Comparison of ENCODE assay signal across 17 cellular contexts in genomic region chr12:6221146-6221545, GRCh38. TPM values are rescaled to one million over a fixed set of nuclear protein-coding genes. Genes with fewer than 3 reads are reported as not detected.
DNase-seq lines count a peak whose midpoint lies in the region; ATAC-seq, FAIRE-seq and TF ChIP-seq lines count a peak whose summit lies in the region.
"Had no signal": no experiment of that assay in that cellular context is flagged by ENCODE, and none has a peak within 500 bp of the region (broad histone marks: within the 10 kb centered on the region; RNA-seq: fewer than 3 reads in every experiment).

No MANE protein-coding gene starts in this region.

- H3K27ac Mint-ChIP-seq in naive thymus-derived CD8-positive, alpha-beta T cell: no peak overlapping the region
- H3K27ac Mint-ChIP-seq: natural killer cell treated with Interleukin-12 subunit alpha and Interleukin-12 subunit beta and Interleukin-15 and Interleukin-18, amount 100 ng/mL, for 72 hours; progenitor cell of endocrine pancreas; stimulated activated effector memory CD8-positive, alpha-beta T cell treated with anti-CD3 and anti-CD28 coated beads, Interleukin-12 subunit alpha, Interleukin-12 subunit beta, amount 100 ng/mL, for 72 hours had no signal

- DNase-seq in PC-9 (no peak), H1 (ENCODE audit: low read depth in 1 of 2, low spot score in 2 of 2) (no peak), testis (no peak), LoVo (ENCODE audit: low spot score) (no peak), NCI-H82 treated with DMSO at 0.1 percent for 48 hours (lab: John Stamatoyannopoulos, UW; ENCODE audit: unreplicated experiment) (no peak)
- no peak for DNase-seq in naive thymus-derived CD8-positive, alpha-beta T cell
- DNase-seq: activated CD4-positive, alpha-beta T cell treated with anti-CD3 and anti-CD28 coated beads, Interleukin-2, amount 50 U/mL, for 1 hour; activated naive CD4-positive, alpha-beta T cell; foreskin melanocyte; IMR-90; NCI-H1694 treated with DMSO at 0.1 percent for 48 hours; NCI-H226 had no signal

- H3K23me2 ChIP-seq in H1 (ENCODE audit: low read depth, low read length): 0 out of 2 replicates have a peak, but pooled peaks cover 2% of the 10 kb centered on the region

- no peak overlapping the region for H4K91ac ChIP-seq in H1 (replicated peaks; ENCODE audit: insufficient read length, low read length)

- CTCF ChIA-PET in PC-9 (lab: Charles Lee): interaction anchor here (0.7 to 0.9 kb wide), 2 partner anchors 17 to 56 kb away, joined by 7 to 17 read pairs; no protein-coding TSS in a partner anchor
- CTCF ChIA-PET in H1 (lab: Charles Lee; ENCODE audit: partially characterized antibody): interaction anchor here (0.7 to 15.1 kb wide), 9 partner anchors 7 to 136 kb away, joined by 3 to 130 read pairs (median 4); partner anchors contain the start of gene CD9

- H2BK5ac ChIP-seq in H1 (ENCODE audit: low read depth, low read length): no peak overlapping the region

- H3K79me1 ChIP-seq in H1 (ENCODE audit: low read depth, low read length): peaks cover 27% of the 10 kb centered on the region

- H3K18ac ChIP-seq in H1 (ENCODE audit: extremely low read depth, low read length): peak overlapping the region; percentile 52; the same call in 1 of the 2 replicates

- H3K4me2 ChIP-seq in PC-9: peak overlapping the region; percentile 76
- no peak overlapping the region for H3K4me2 ChIP-seq in H1 (ENCODE audit: insufficient read depth in 1 of 2, low read depth in 2 of 2, low read length in 2 of 2)

- H3K36me3 Mint-ChIP-seq in naive thymus-derived CD8-positive, alpha-beta T cell: no peaks in the 10 kb centered on the region
- H3K36me3 Mint-ChIP-seq: natural killer cell treated with Interleukin-12 subunit alpha and Interleukin-12 subunit beta and Interleukin-15 and Interleukin-18, amount 100 ng/mL, for 72 hours; stimulated activated effector memory CD8-positive, alpha-beta T cell treated with anti-CD3 and anti-CD28 coated beads, Interleukin-12 subunit alpha, Interleukin-12 subunit beta, amount 100 ng/mL, for 72 hours had no signal

- H3K4me3 ChIP-seq in PC-9: no peak overlapping the region
- no peak overlapping the region for H3K4me3 ChIP-seq in H1 (ENCODE audit: extremely low read depth in 1 of 4, insufficient read depth in 2 of 4, low read depth in 3 of 4, low read length in 4 of 4)
- no peak overlapping the region for H3K4me3 ChIP-seq in muscle layer of duodenum (ENCODE audit: low read depth in 1 of 2, low read length in 2 of 2)
- no peak overlapping the region for H3K4me3 ChIP-seq in testis

- no peak overlapping the region for H3K4me3 Mint-ChIP-seq in naive thymus-derived CD8-positive, alpha-beta T cell
- H3K4me3 Mint-ChIP-seq: natural killer cell treated with Interleukin-12 subunit alpha and Interleukin-12 subunit beta and Interleukin-15 and Interleukin-18, amount 100 ng/mL, for 72 hours; stimulated activated effector memory CD8-positive, alpha-beta T cell treated with anti-CD3 and anti-CD28 coated beads, Interleukin-12 subunit alpha, Interleukin-12 subunit beta, amount 100 ng/mL, for 72 hours had no signal

- peaks cover 85% of the 10 kb centered on the region for H3K4me1 ChIP-seq in PC-9 (replicated peaks; ENCODE audit: insufficient read depth)
- peaks cover 8 to 18% (median 12%) of the 10 kb centered on the region in 4 experiments for H3K4me1 ChIP-seq in H1 (replicated peaks in 1 of 4; ENCODE audit: control insufficient read depth in 3 of 4, insufficient read depth in 4 of 4, low read length in 3 of 4)
- peaks cover 35 to 79% of the 10 kb centered on the region in 2 donors for H3K4me1 ChIP-seq in muscle layer of duodenum (ENCODE audit: control insufficient read depth in 1 of 2, insufficient read depth in 2 of 2, low read length in 2 of 2)
- H3K4me1 ChIP-seq in testis: peaks cover 14% of the 10 kb centered on the region

- H3K9me3 ChIP-seq in PC-9 (ENCODE audit: insufficient read depth, low read depth): no peaks in the 10 kb centered on the region
- no peaks in the 10 kb centered on the region for H3K9me3 ChIP-seq in H1 (ENCODE audit: insufficient read depth in 2 of 2, low read depth in 1 of 2, low read length in 1 of 2)
- no peaks in the 10 kb centered on the region for H3K9me3 ChIP-seq in muscle layer of duodenum (ENCODE audit: control insufficient read depth in 1 of 2, low read length in 2 of 2)
- no peaks in the 10 kb centered on the region for H3K9me3 ChIP-seq in testis

- TF ChIP-seq RAD21 in H1 (IDR thresholded peaks at IDR 0.05 in 1 of 2, conservative IDR thresholded peaks at IDR 0.05 in 1 of 2; ENCODE audit: low read depth in 2 of 2, low read length in 2 of 2): no peak

- H2AFZ ChIP-seq in PC-9 (no peak overlapping the region), H1 (ENCODE audit: low read length) (no peak overlapping the region)

- no peak overlapping the region for H2AK5ac ChIP-seq in H1 (ENCODE audit: low read depth, low read length)

- H4K20me1 ChIP-seq in PC-9 (ENCODE audit: insufficient read depth): no peaks in the 10 kb centered on the region
- peaks cover 0 to 17% of the 10 kb centered on the region in 2 experiments for H4K20me1 ChIP-seq in H1 (replicated peaks in 1 of 2; ENCODE audit: control insufficient read depth in 1 of 2, insufficient read depth in 2 of 2, low read length in 2 of 2)

- H3K27me3 ChIP-seq in PC-9 (ENCODE audit: insufficient read depth, low read depth) (no peaks in the 10 kb centered on the region), H1 (replicated peaks in 1 of 4; ENCODE audit: control insufficient read depth in 3 of 4, extremely low read depth in 1 of 4, insufficient read depth in 3 of 4, low read length in 3 of 4) (no peaks in the 10 kb centered on the region; a peak in 1 of 7 replicates), muscle layer of duodenum (ENCODE audit: low read depth, low read length) (no peaks in the 10 kb centered on the region), testis (no peaks in the 10 kb centered on the region)

- H3K36me3 ChIP-seq in PC-9 (ENCODE audit: low read depth) (peaks cover 20% of the 10 kb centered on the region; the same call in 1 of the 2 replicates), H1 (ENCODE audit: control insufficient read depth in 2 of 4, insufficient read depth in 4 of 4, low read length in 3 of 4) (peaks cover 9 to 19% (median 14%) of the 10 kb centered on the region in 4 experiments), muscle layer of duodenum (ENCODE audit: control insufficient read depth in 1 of 2, insufficient read depth in 2 of 2, low read length in 2 of 2) (no peaks in the 10 kb centered on the region), testis (ENCODE audit: low read depth, missing control alignments) (no peaks in the 10 kb centered on the region)

- H4K5ac ChIP-seq in H1 (ENCODE audit: insufficient read length, low read depth, low read length): no peak overlapping the region

- TF ChIP-seq POLR2A in H1 (IDR thresholded peaks at IDR 0.05; ENCODE audit: control extremely low read depth in 1 of 2, low read depth in 2 of 2, low read length in 2 of 2) (no peak), testis (IDR thresholded peaks at IDR 0.05) (no peak)

- no peak overlapping the region for H3K14ac ChIP-seq in H1 (ENCODE audit: insufficient read length)

- no peak overlapping the region for H2BK20ac ChIP-seq in H1 (ENCODE audit: low read length)

- 90% methylated on average over 9 of the region's 9 CpGs; no CpG with 5 or more reads in 1 of the 2 experiments for WGBS in H1 (ENCODE audit: extremely low coverage in 1 of 2, insufficient coverage in 1 of 2, insufficient read length in 1 of 2, insufficient replicate concordance in 2 of 2, low coverage in 1 of 2, low lambda C conversion rate in 2 of 2, missing lambda C conversion rate in 1 of 2), 2 experiments
- 75 to 89% methylated on average over 9 of the region's 9 CpGs for WGBS in testis, 2 donors

- H3K56ac ChIP-seq in H1 (replicated peaks; ENCODE audit: insufficient read length, low read depth, low read length): no peak overlapping the region

- H3K9me3 Mint-ChIP-seq in naive thymus-derived CD8-positive, alpha-beta T cell: no peaks in the 10 kb centered on the region
- H3K9me3 Mint-ChIP-seq: natural killer cell treated with Interleukin-12 subunit alpha and Interleukin-12 subunit beta and Interleukin-15 and Interleukin-18, amount 100 ng/mL, for 72 hours; stimulated activated effector memory CD8-positive, alpha-beta T cell treated with anti-CD3 and anti-CD28 coated beads, Interleukin-12 subunit alpha, Interleukin-12 subunit beta, amount 100 ng/mL, for 72 hours had no signal

- no peak overlapping the region for H3K4ac ChIP-seq in H1 (replicated peaks; ENCODE audit: insufficient read length, low read depth, low read length)

- no peak for ATAC-seq in GM19463 (IDR thresholded peaks at IDR 0.05; ENCODE audit: unreplicated experiment)
- no peak for ATAC-seq in naive thymus-derived CD8-positive, alpha-beta T cell
- ATAC-seq: natural killer cell treated with Interleukin-12 subunit alpha and Interleukin-12 subunit beta and Interleukin-15 and Interleukin-18, amount 100 ng/mL, for 72 hours; stimulated activated effector memory CD8-positive, alpha-beta T cell treated with anti-CD3 and anti-CD28 coated beads, Interleukin-12 subunit alpha, Interleukin-12 subunit beta, amount 100 ng/mL, for 72 hours had no signal

- no peak overlapping the region for H2BK15ac ChIP-seq in H1 (ENCODE audit: low read length)

- TF ChIP-seq CTCF in PC-9 (conservative IDR thresholded peaks at IDR 0.05): no peak
- no peak for TF ChIP-seq CTCF in H1 (IDR thresholded peaks at IDR 0.05; ENCODE audit: control extremely low read depth in 1 of 3, insufficient read depth in 1 of 3, low read depth in 1 of 3, low read length in 3 of 3)
- TF ChIP-seq CTCF in testis (IDR thresholded peaks at IDR 0.05): no peak

- no peaks in the 10 kb centered on the region for H3K9me2 ChIP-seq in PC-9 (ENCODE audit: insufficient read depth)

- H3K79me2 ChIP-seq in PC-9 (ENCODE audit: low read depth) (peaks cover 95% of the 10 kb centered on the region), H1 (ENCODE audit: control insufficient read depth in 1 of 2, insufficient read depth in 2 of 2, low read length in 2 of 2) (peaks cover 0 to 85% of the 10 kb centered on the region in 2 experiments; a peak in 3 of 4 replicates)

- no peak overlapping the region for H2BK120ac ChIP-seq in H1 (replicated peaks; ENCODE audit: low read depth, low read length)

- no peak overlapping the region; the same call in 1 of the 2 replicates for H4K8ac ChIP-seq in H1 (ENCODE audit: extremely low read depth, insufficient read depth, low read length)

- FAIRE-seq in H1 (lab: Jason Lieb, UNC): no peak

- H3K27me3 Mint-ChIP-seq in naive thymus-derived CD8-positive, alpha-beta T cell: peaks cover 0 to 3% (median 0%) of the 10 kb centered on the region in 5 donors
- H3K27me3 Mint-ChIP-seq: natural killer cell treated with Interleukin-12 subunit alpha and Interleukin-12 subunit beta and Interleukin-15 and Interleukin-18, amount 100 ng/mL, for 72 hours had no signal

- no peak overlapping the region for H2BK12ac ChIP-seq in H1 (ENCODE audit: low read depth, low read length)

- no peak overlapping the region for H3K23ac ChIP-seq in H1 (ENCODE audit: insufficient read length)

- intact Hi-C loops in PC-9 (cut with micrococcal nuclease; ENCODE audit: unreplicated experiment): no loop called here
- intact Hi-C loops in testis (cut with DNase I; ENCODE audit: low total_unique reads): no loop called here

- POLR2A ChIA-PET in PC-9 (lab: Charles Lee; ENCODE audit: unreplicated experiment) (interaction anchor here (0.6 to 1.1 kb wide), 4 partner anchors 59 to 138 kb away, joined by 3 to 21 read pairs (median 4); no protein-coding TSS in a partner anchor), H1 (lab: Charles Lee; ENCODE audit: partially characterized antibody) (interaction anchor here (1.8 to 3.5 kb wide), 4 partner anchors 9 to 21 kb away, joined by 8 to 17 read pairs (median 10); partner anchors contain the start of gene CD9)
- POLR2A ChIA-PET in naive thymus-derived CD8-positive, alpha-beta T cell (lab: Charles Lee): interaction anchor here (0.7 kb wide), 2 partner anchors 9 to 503 kb away, joined by 3 read pairs; no protein-coding TSS in a partner anchor

- TF ChIP-seq EP300 in H1 (IDR thresholded peaks at IDR 0.05; ENCODE audit: borderline replicate concordance in 1 of 2, low read depth in 2 of 2, low read length in 2 of 2): no peak

- no TSS peak for BruUV-seq in PC-9 (replicated peaks; lab: Mats Ljungman, UMichigan)

- peak overlapping the region; percentile 95 for H3K27ac ChIP-seq in PC-9
- no peak overlapping the region for H3K27ac ChIP-seq in H1 (ENCODE audit: low read depth, low read length)
- H3K27ac ChIP-seq in muscle layer of duodenum (ENCODE audit: low read length): peak overlapping the region; percentile 0
- peak overlapping the region; percentile 15 to 51 for H3K27ac ChIP-seq in testis

- peaks cover 10 to 25% (median 16%) of the 10 kb centered on the region in 4 donors for H3K4me1 Mint-ChIP-seq in naive thymus-derived CD8-positive, alpha-beta T cell

- peaks cover 66% of the 10 kb centered on the region for H3F3A ChIP-seq in PC-9 (ENCODE audit: insufficient read depth, low read depth)

- no peak overlapping the region for H3K9ac ChIP-seq in H1 (replicated peaks in 1 of 4; ENCODE audit: extremely low read depth in 1 of 4, low read depth in 3 of 4, low read length in 3 of 4)

RNA-seq across cellular contexts. Expression of gene CD9, which starts 20.9 kb away (rescaled TPM):
- 319 and 374 TPM in 2 replicates for total RNA-seq in PC-9 (2021)
- 164 and 168 TPM in 2 replicates for total RNA-seq in H1 (2021; fragmentation: NEBNext Ultra II Directional; extraction: Animal tissue kit (Norgen Biotek cat#: 25700))
- 173 and 319 TPM in 2 replicates for polyA plus RNA-seq in H1 (2011; rRNA removed)
- polyA plus RNA-seq in H1 (2011; cell fraction: cytosol; rRNA removed): 270 TPM
- 124 TPM for polyA plus RNA-seq in H1 (2011; cell fraction: nucleus; rRNA removed)
- polyA plus RNA-seq in H1 (2012, experiment 1 of 2): 202 to 227 TPM (median 219 TPM) in 4 replicates
- polyA plus RNA-seq in H1 (2012, experiment 2 of 2): 250 TPM
- polyA plus RNA-seq in H1 (2013, experiment 1 of 2): 461 TPM
- 438 TPM for polyA plus RNA-seq in H1 (2013, experiment 2 of 2)
- 187 and 223 TPM in 2 replicates for polyA minus RNA-seq in H1 (2011; rRNA and poly(A)+ RNA removed)
- 121 TPM for polyA minus RNA-seq in H1 (2011; cell fraction: cytosol; rRNA and poly(A)+ RNA removed)
- polyA minus RNA-seq in H1 (2011; cell fraction: nucleus; rRNA and poly(A)+ RNA removed): 81.6 TPM
- total RNA-seq in testis: 10 to 100 TPM; 31.2 to 53.1 TPM
- 94.2 TPM for polyA plus RNA-seq in testis (ENCODE audit: insufficient read depth, low read depth, low replicate concordance)
- 10 to 100 TPM in 1 of 2 experiments, 1 to 10 TPM in 1; 7.9 to 11.7 TPM for total RNA-seq in naive thymus-derived CD8-positive, alpha-beta T cell
- polyA plus RNA-seq in naive thymus-derived CD8-positive, alpha-beta T cell: 10 to 100 TPM; 23.4 to 43.4 (median 41.7) TPM
